ENCODE assay signal across 16 cellular contexts in the genomic region with DNA sequence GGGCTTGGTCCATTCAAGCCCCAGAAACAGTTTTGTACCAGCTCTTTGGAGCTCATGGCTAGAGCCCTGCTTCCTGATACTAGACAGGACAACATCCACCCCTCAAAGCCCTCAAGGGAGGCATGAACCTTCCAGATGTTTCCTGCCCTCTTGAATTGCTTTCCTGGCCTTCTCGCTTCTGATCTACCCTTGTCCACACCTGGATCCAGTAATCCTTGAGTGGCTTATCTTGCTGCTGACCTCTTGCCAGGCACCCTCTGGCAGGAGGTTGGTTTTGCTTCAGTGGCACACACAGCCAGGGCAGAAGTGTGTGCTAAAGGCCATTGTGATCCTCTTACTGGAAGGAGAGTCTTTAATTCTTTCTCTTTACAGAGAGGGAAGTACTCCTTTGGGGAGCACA.
"Had no signal": no experiment of that assay in that cellular context is flagged by ENCODE, and none has a peak within 500 bp of the region (broad histone marks: within the 10 kb centered on the region; RNA-seq: fewer than 3 reads in every experiment).

No MANE protein-coding gene starts in this region.

- DNase-seq: activated CD4-positive, alpha-beta memory T cell treated with anti-CD3 and anti-CD28 coated beads, Interleukin-2, amount 10 ng/mL, durations not matched to agents 7 days and 5 days; activated CD4-positive, alpha-beta T cell treated with anti-CD3 and anti-CD28 coated beads for 4 hours; activated naive CD4-positive, alpha-beta T cell treated with anti-CD3 and anti-CD28 coated beads, Interleukin-2, amount 10 ng/mL, durations not matched to agents 7 days and 5 days; activated T-cell treated with anti-CD3 and anti-CD28 coated beads, Interleukin-2, amount 50 U/mL, for 24 hours; glutamatergic neuron; immature natural killer cell; lower lobe of right lung; pancreas; stimulated activated CD4-positive, alpha-beta T cell treated with anti-CD3 and anti-CD28 coated beads, Interleukin-4, amount 100 ng/mL, for 24 hours; stimulated activated CD8-positive, alpha-beta memory T cell treated with anti-CD3 and anti-CD28 coated beads, Interleukin-4, amount 100 ng/mL, for 48 hours; stimulated activated naive CD4-positive, alpha-beta T cell treated with Interleukin-2 at 50 U/mL for 16 hours; T-helper 2 cell had no signal

- H3K27me3 ChIP-seq: cardiac muscle cell, pancreas had no signal

- H3K4me1 ChIP-seq: lower lobe of right lung, pancreas had no signal

- H3K27ac ChIP-seq: cardiac muscle cell, lower lobe of right lung, pancreas had no signal

- FAIRE-seq: colon, endometrium, pancreas had no signal

- H3K4me3 ChIP-seq: cardiac muscle cell, lower lobe of right lung, pancreas had no signal

- H3K9me3 ChIP-seq: lower lobe of right lung, pancreas had no signal

- H3K36me3 ChIP-seq: cardiac muscle cell, lower lobe of right lung, pancreas had no signal

- ATAC-seq: WTC11 had no signal
